8 cellular contexts compared by ENCODE assay signal in genomic region chr13:30617315-30618185, GRCh38. TPM values are rescaled to one million over a fixed set of nuclear protein-coding genes. Genes with fewer than 3 reads are reported as not detected.
DNase-seq lines count a peak whose midpoint lies in the region; ATAC-seq and TF ChIP-seq lines count a peak whose summit lies in the region.

USPL1 (plus strand) TSS chr13:30617920; CDS start chr13:30621141, 3,221 bp downstream.

- intact Hi-C loops in spleen (cut with DNase I; ENCODE audit: low total_unique reads), result loop anchor here (10.0 kb wide), 2 partner anchors 57 to 153 kb away; partner anchors contain the start of gene HMGB1

- TF ChIP-seq CTCF in AG04450 (IDR thresholded peaks at IDR 0.05; ENCODE audit: low read depth, low read length) (peak; percentile 27; the same call in 1 of the 2 replicates), WI38 (IDR thresholded peaks at IDR 0.05; ENCODE audit: low read depth, low read length) (no peak), spleen (IDR thresholded peaks at IDR 0.05 in 8 of 11, conservative IDR thresholded peaks at IDR 0.05 in 3 of 11) (peak; percentile 58 to 93 (median 81))

- H3K27me3 ChIP-seq in AG04450 (ENCODE audit: control insufficient read depth, insufficient read depth, low read length) (no peaks in the 10 kb centered on the region), spleen (replicated peaks in 1 of 7) (no peaks in the 10 kb centered on the region)

- ATAC-seq in GM18873 (IDR thresholded peaks at IDR 0.05; ENCODE audit: low FRiP score, unreplicated experiment), result peak; percentile 77
- peak; percentile 79 for ATAC-seq in HG03139 (IDR thresholded peaks at IDR 0.05; ENCODE audit: unreplicated experiment)

- peak; percentile 94 to 98 (median 96) for TF ChIP-seq POLR2A in spleen (IDR thresholded peaks at IDR 0.05)

- peaks cover 0 to 11% (median 5%) of the 10 kb centered on the region in 6 donors for H3K36me3 ChIP-seq in spleen

- H3K4me3 ChIP-seq in AG04450 (ENCODE audit: low read depth, low read length) (peak within 1 kb of the TSS; percentile 95), WI38 (ENCODE audit: low read depth, low read length) (peak within 1 kb of the TSS; percentile 99), spleen (peak within 1 kb of the TSS; percentile 58 to 93 (median 79))

- CTCF ChIA-PET in AG04450 (lab: Charles Lee), result interaction anchor here (0.6 to 3.2 kb wide), 5 partner anchors 46 to 485 kb away, joined by 3 to 14 read pairs (median 3); no protein-coding TSS in a partner anchor

- H3K27ac ChIP-seq in AG04450 (ENCODE audit: low read depth, low read length) (peak within 1 kb of the TSS; percentile 99), spleen (peak within 1 kb of the TSS; percentile 98 to 100 (median 100))

- POLR2A ChIA-PET in AG04450 (lab: Yijun Ruan, JAX), result interaction anchor here (0.5 to 2.9 kb wide), 20 partner anchors 25 to 475 kb away, joined by 3 to 18 read pairs (median 4); partner anchors contain the start of genes HMGB1 and UBE2L5

- H3K9me3 ChIP-seq in AG04450 (ENCODE audit: control insufficient read depth, insufficient read depth, low read length), result no peaks in the 10 kb centered on the region
- H3K9me3 ChIP-seq in spleen, result no peaks in the 10 kb centered on the region

- WGBS in spleen, 5 donors, result 0 to 2% (median 0%) methylated on average over 50 to 78 of the region's 78 CpGs

- peaks cover 25 to 80% (median 44%) of the 10 kb centered on the region in 6 donors for H3K4me1 ChIP-seq in spleen

- DNase-seq in AG04450 (ENCODE audit: low read depth, low spot score) (peak; percentile 99), NCI-H2227 (lab: John Stamatoyannopoulos, UW; ENCODE audit: unreplicated experiment) (peak; percentile 97), inferior parietal cortex (ENCODE audit: extremely low spot score) (peak; percentile 97), spleen (peak; percentile 100)
- DNase-seq in central memory CD4-positive, alpha-beta T cell, result peak; percentile 99

RNA-seq across cellular contexts. Expression of gene USPL1, which starts in this region (rescaled TPM):
- polyA plus RNA-seq in AG04450 (2011; rRNA removed) (16.7 and 24.1 TPM in 2 replicates), spleen (10 to 100 TPM; 11.7 to 15.2 (median 15.1) TPM)
- 9.7 and 16.9 TPM in 2 replicates for polyA minus RNA-seq in AG04450 (2011; rRNA and poly(A)+ RNA removed)
- total RNA-seq in spleen, result 10 to 100 TPM; 21.0 to 42.2 (median 27.9) TPM

Comparison
In these comparisons a context has a peak if more than half of its experiments do, and no peak if none do; other contexts are left out.
1. Peak in every context shown above with its lines: DNase-seq, ATAC-seq, H3K4me3 ChIP-seq and H3K27ac ChIP-seq.